ENCODE assay signal across 38 cellular contexts in the genomic region with DNA sequence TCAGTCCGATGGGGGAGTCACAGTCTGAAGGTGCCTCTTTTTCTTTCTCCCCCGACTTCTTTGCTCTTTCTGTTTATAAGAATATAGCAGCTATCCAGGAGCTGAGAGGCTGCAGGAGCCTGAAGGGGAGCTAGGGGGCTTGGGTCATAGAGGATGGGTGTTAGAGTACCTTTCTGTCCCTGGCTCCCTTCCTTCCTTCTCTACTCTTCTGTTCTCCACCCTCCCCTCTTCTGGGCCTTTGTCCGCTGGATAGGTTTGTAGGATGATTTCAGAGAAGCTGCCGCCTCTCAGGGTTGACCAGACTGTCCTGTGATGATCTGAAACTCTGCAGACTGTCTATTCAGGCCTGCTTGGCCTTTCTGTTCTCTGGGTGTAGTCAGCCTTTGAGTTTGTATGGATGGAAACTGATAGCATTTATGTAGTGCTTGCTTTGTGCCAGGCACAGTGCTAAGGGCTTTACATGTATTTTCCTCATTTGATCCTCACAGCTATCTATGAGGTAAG. TPM values are rescaled to one million over a fixed set of nuclear protein-coding genes. Genes with fewer than 3 reads are reported as not detected.
"Had no signal": no experiment of that assay in that cellular context is flagged by ENCODE, and none has a peak within 500 bp of the region (broad histone marks: within the 10 kb centered on the region; RNA-seq: fewer than 3 reads in every experiment).

No MANE protein-coding gene starts in this region.

- H3K4me3 Mint-ChIP-seq: activated naive CD4-positive, alpha-beta T cell treated with anti-CD3 and anti-CD28 coated beads for 36 hours; activated naive CD8-positive, alpha-beta T cell treated with anti-CD3 and anti-CD28 coated beads for 36 hours; stimulated activated memory B cell treated with anti-CD40 and anti-IgM and Interleukin-4, amounts not matched to agents 10 μg/mL and 1 μg/mL and 100 μg/mL, for 72 hours; stimulated activated naive CD8-positive, alpha-beta T cell treated with anti-CD3 and anti-CD28 coated beads, Interleukin-15, amount 100 ng/mL, for 72 hours had no signal

- H3K27me3 ChIP-seq: gastroesophageal sphincter, hepatocyte, upper lobe of left lung, vagina had no signal

- H2AFZ ChIP-seq: hepatocyte had no signal

- H3K27ac ChIP-seq: adrenal gland, body of pancreas, gastroesophageal sphincter, hepatocyte, neutrophil, upper lobe of left lung, vagina had no signal

- H3K4me3 ChIP-seq: adrenal gland, body of pancreas, gastroesophageal sphincter, hepatocyte, mucosa of descending colon, upper lobe of left lung, vagina had no signal

- DNase-seq: activated CD4-positive, alpha-beta T cell treated with anti-CD3 and anti-CD28 coated beads for 48 hours; activated CD4-positive, alpha-beta T cell treated with anti-CD3 and anti-CD28 coated beads, Interleukin-2, amount 50 U/mL, for 48 hours; activated CD8-positive, alpha-beta memory T cell treated with anti-CD3 and anti-CD28 coated beads for 24 hours; activated effector memory CD4-positive, alpha-beta T cell treated with anti-CD3 and anti-CD28 coated beads, Interleukin-2, amount 50 U/mL, for 16 hours; activated naive CD4-positive, alpha-beta T cell treated with anti-CD3 and anti-CD28 coated beads for 36 hours; activated naive CD8-positive, alpha-beta T cell treated with anti-CD3 and anti-CD28 coated beads for 36 hours; adrenal gland; aorta; body of pancreas; caudate nucleus; cortex of kidney; left cardiac atrium; left ventricle myocardium superior; mucosa of descending colon; nephron progenitor cell; small intestine; stimulated activated CD4-positive, alpha-beta T cell treated with anti-CD3 and anti-CD28 coated beads, Interleukin-4, amount 100 ng/mL, for 24 hours; stimulated activated naive CD8-positive, alpha-beta T cell treated with anti-CD3 and anti-CD28 coated beads, Interleukin-15, amount 100 ng/mL, for 72 hours; T1000; upper lobe of left lung had no signal

- H3K36me3 Mint-ChIP-seq: stimulated activated memory B cell treated with anti-CD40 and anti-IgM and Interleukin-4, amounts not matched to agents 10 μg/mL and 1 μg/mL and 100 μg/mL, for 72 hours had no signal

- H3K9me3 Mint-ChIP-seq: activated naive CD4-positive, alpha-beta T cell treated with anti-CD3 and anti-CD28 coated beads for 36 hours; activated naive CD8-positive, alpha-beta T cell treated with anti-CD3 and anti-CD28 coated beads for 36 hours; nephron progenitor cell; stimulated activated memory B cell treated with anti-CD40 and anti-IgM and Interleukin-4, amounts not matched to agents 10 μg/mL and 1 μg/mL and 100 μg/mL, for 72 hours; stimulated activated naive CD8-positive, alpha-beta T cell treated with anti-CD3 and anti-CD28 coated beads, Interleukin-15, amount 100 ng/mL, for 72 hours had no signal

- H3K4me1 Mint-ChIP-seq: activated naive CD8-positive, alpha-beta T cell treated with anti-CD3 and anti-CD28 coated beads for 36 hours; stimulated activated memory B cell treated with anti-CD40 and anti-IgM and Interleukin-4, amounts not matched to agents 10 μg/mL and 1 μg/mL and 100 μg/mL, for 72 hours; stimulated activated naive CD8-positive, alpha-beta T cell treated with anti-CD3 and anti-CD28 coated beads, Interleukin-15, amount 100 ng/mL, for 72 hours had no signal

- H3K27me3 Mint-ChIP-seq: activated naive CD8-positive, alpha-beta T cell treated with anti-CD3 and anti-CD28 coated beads for 36 hours had no signal

- H3K9me3 ChIP-seq: adrenal gland, body of pancreas, gastroesophageal sphincter, mucosa of descending colon, neutrophil, upper lobe of left lung, vagina had no signal

- H3K4me1 ChIP-seq: adrenal gland, body of pancreas, gastroesophageal sphincter, vagina had no signal

- ATAC-seq: activated CD4-positive, CD25-positive, alpha-beta regulatory T cell treated with anti-CD3 and anti-CD28 coated beads, Interleukin-2, amount 50 U/mL, for 24 hours; body of pancreas; gastroesophageal sphincter; left cardiac atrium; left ventricle myocardium superior; mucosa of descending colon; stimulated activated memory B cell treated with anti-CD40 and anti-IgM and Interleukin-4, amounts not matched to agents 10 μg/mL and 1 μg/mL and 100 μg/mL, for 72 hours; stimulated activated naive CD8-positive, alpha-beta T cell treated with anti-CD3 and anti-CD28 coated beads, Interleukin-15, amount 100 ng/mL, for 72 hours had no signal

- H3K4me2 ChIP-seq: hepatocyte had no signal

- H3K79me2 ChIP-seq: hepatocyte had no signal

- H3K36me3 ChIP-seq: adrenal gland, neutrophil, upper lobe of left lung, vagina had no signal

- H3K27ac Mint-ChIP-seq: activated naive CD4-positive, alpha-beta T cell treated with anti-CD3 and anti-CD28 coated beads for 36 hours; activated naive CD8-positive, alpha-beta T cell treated with anti-CD3 and anti-CD28 coated beads for 36 hours; nephron progenitor cell; stimulated activated memory B cell treated with anti-CD40 and anti-IgM and Interleukin-4, amounts not matched to agents 10 μg/mL and 1 μg/mL and 100 μg/mL, for 72 hours; stimulated activated naive CD8-positive, alpha-beta T cell treated with anti-CD3 and anti-CD28 coated beads, Interleukin-15, amount 100 ng/mL, for 72 hours had no signal

- FAIRE-seq: endothelial cell of umbilical vein, keratinocyte, small intestine had no signal

RNA-seq across cellular contexts. Expression of a gene that starts 26.3 kb away (rescaled TPM):
- total RNA-seq: body of pancreas had no signal

RNA-seq across cellular contexts. Expression of a gene that starts 33.2 kb away (rescaled TPM):
- total RNA-seq: activated naive CD4-positive, alpha-beta T cell treated with anti-CD3 and anti-CD28 coated beads for 36 hours; activated naive CD8-positive, alpha-beta T cell treated with anti-CD3 and anti-CD28 coated beads for 36 hours; adrenal gland; aorta; body of pancreas; chondrocyte; endothelial cell of umbilical vein; fibroblast of lung; fibroblast of villous mesenchyme; hepatocyte; left cardiac atrium; left ventricle myocardium superior; lung microvascular endothelial cell; mesenteric fat pad; mucosa of descending colon; osteocyte; posterior vena cava; renal cortical epithelial cell; sciatic nerve; upper lobe of left lung; vagina had no signal
- polyA plus RNA-seq: adrenal gland, aorta, endothelial cell of umbilical vein, esophagus, fibroblast of lung, hepatocyte, keratinocyte, small intestine had no signal
